8 cellular contexts compared by ENCODE assay signal in genomic region chr15:26864664-26865191, GRCh38. TPM values are rescaled to one million over a fixed set of nuclear protein-coding genes. Genes with fewer than 3 reads are reported as not detected.
A peak's percentile ranks its signal among the peaks of the same experiment; 100 is the strongest.
DNase-seq lines count a peak whose midpoint lies in the region; ATAC-seq lines count a peak whose summit lies in the region.

No MANE protein-coding gene starts in this region.

- peak; percentile 8 for DNase-seq in activated CD4-positive, alpha-beta T cell treated with anti-CD3 and anti-CD28 coated beads for 48 hours
- DNase-seq in activated CD4-positive, alpha-beta T cell treated with anti-CD3 and anti-CD28 coated beads for 4 hours, result no peak
- DNase-seq in NCI-H2227 treated with DMSO at 0.1 percent for 48 hours (lab: John Stamatoyannopoulos, UW) (peak; percentile 2), cerebellum (ENCODE audit: low spot score) (peak; percentile 59), medulla oblongata (ENCODE audit: extremely low spot score) (peak; percentile 67), activated gamma-delta T cell treated with Interleukin-2 at 50 U/mL for 16 hours (no peak), GF-D8 (lab: John Stamatoyannopoulos, UW) (no peak)

- ATAC-seq in GM18867 (IDR thresholded peaks at IDR 0.05; ENCODE audit: unreplicated experiment), result no peak

RNA-seq across cellular contexts. Expression of gene GABRA5, which starts 2.1 kb away (rescaled TPM):
- total RNA-seq in cerebellum, result 4.6 TPM

Comparison
In these comparisons a context has a peak if more than half of its experiments do, and no peak if none do; other contexts are left out.
1. DNase-seq: peak in activated CD4-positive, alpha-beta T cell treated with anti-CD3 and anti-CD28 coated beads for 48 hours (single experiment), NCI-H2227 treated with DMSO at 0.1 percent for 48 hours (single experiment), cerebellum (single experiment) and medulla oblongata (single experiment); none in activated CD4-positive, alpha-beta T cell treated with anti-CD3 and anti-CD28 coated beads for 4 hours (0 of 2), activated gamma-delta T cell treated with Interleukin-2 at 50 U/mL for 16 hours (single experiment) and GF-D8 (single experiment).